Comparison of ENCODE assay signal across 9 cellular contexts in the genomic region with DNA sequence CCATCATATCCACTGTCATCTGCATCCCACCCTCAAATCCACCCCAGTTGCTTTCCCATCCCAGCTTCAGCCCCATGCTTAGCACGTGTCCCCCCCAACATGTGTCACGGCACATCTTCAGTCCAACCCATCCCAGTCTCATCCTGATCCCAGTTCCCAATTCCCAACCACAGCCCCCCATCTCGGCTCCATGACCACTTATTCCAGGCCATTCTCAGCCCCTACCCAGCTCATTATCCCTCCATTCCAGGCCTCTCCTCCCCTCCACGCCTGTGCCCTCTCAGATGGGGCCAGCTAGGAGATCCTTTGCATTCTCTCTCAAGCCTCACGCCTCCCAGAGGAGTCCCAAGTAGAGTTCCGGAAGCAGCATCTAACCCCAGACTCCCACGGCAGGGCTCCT. TPM values are rescaled to one million over a fixed set of nuclear protein-coding genes. Genes with fewer than 3 reads are reported as not detected.
DNase-seq lines count a peak whose midpoint lies in the region; TF ChIP-seq lines count a peak whose summit lies in the region.
"Had no signal": no experiment of that assay in that cellular context is flagged by ENCODE, and none has a peak within 500 bp of the region (broad histone marks: within the 10 kb centered on the region; RNA-seq: fewer than 3 reads in every experiment).

No MANE protein-coding gene starts in this region.

- peak overlapping the region; percentile 5 for H4K12ac ChIP-seq in trophoblast cell (ENCODE audit: low read depth, low read length)

- H3K36me3 Mint-ChIP-seq in Calu3 (ENCODE audit: insufficient read depth, unreplicated experiment), result peaks cover 85% of the 10 kb centered on the region
- H3K36me3 Mint-ChIP-seq in endodermal cell (ENCODE audit: low read depth), result peaks cover 26% of the 10 kb centered on the region

- H3K27me3 Mint-ChIP-seq in Calu3 (ENCODE audit: unreplicated experiment) (no peaks in the 10 kb centered on the region), endodermal cell (ENCODE audit: insufficient read depth) (no peaks in the 10 kb centered on the region)

- H3K27me3 ChIP-seq in endodermal cell (ENCODE audit: control insufficient read depth, insufficient read depth, low read length, poor library complexity, severe bottlenecking), result no peaks in the 10 kb centered on the region
- H3K27me3 ChIP-seq in trophoblast cell (ENCODE audit: insufficient read depth, low read length), result no peaks in the 10 kb centered on the region

- 68 to 72% methylated on average over 4 to 7 of the region's 7 CpGs for WGBS in endodermal cell (ENCODE audit: insufficient coverage in 1 of 2, insufficient read length in 1 of 2), 2 experiments
- WGBS in trophoblast cell (ENCODE audit: extremely low coverage, insufficient coverage, insufficient read length), result no CpG with 5 or more reads among the region's 7 CpGs

- peak overlapping the region; percentile 25 for H3K27ac Mint-ChIP-seq in Calu3 (ENCODE audit: unreplicated experiment)
- H3K27ac Mint-ChIP-seq in endodermal cell, result peak overlapping the region; percentile 54

- peak overlapping the region; percentile 31 for H2AK5ac ChIP-seq in trophoblast cell (ENCODE audit: low read length)

- no peak overlapping the region for H3K23ac ChIP-seq in trophoblast cell (ENCODE audit: low read length)

- H2AFZ ChIP-seq in trophoblast cell (ENCODE audit: insufficient read depth, low read length, poor library complexity) (no peak overlapping the region), OCI-LY7 (ENCODE audit: low read length) (no peak overlapping the region)
- H2AFZ ChIP-seq: PC-9 had no signal

- TF ChIP-seq CTCF in Calu3 (IDR thresholded peaks at IDR 0.05; ENCODE audit: unreplicated experiment), result no peak
- TF ChIP-seq CTCF in endodermal cell (conservative IDR thresholded peaks at IDR 0.05), result no peak
- TF ChIP-seq CTCF in OCI-LY7 (conservative IDR thresholded peaks at IDR 0.05; ENCODE audit: low read length), result no peak

- H2BK120ac ChIP-seq in trophoblast cell (ENCODE audit: insufficient read depth, low read length, poor library complexity), result no peak overlapping the region

- H3K36me3 ChIP-seq in endodermal cell (ENCODE audit: control insufficient read depth, insufficient read depth, low read length) (peaks cover 32% of the 10 kb centered on the region), trophoblast cell (ENCODE audit: control insufficient read depth in 1 of 2, insufficient read depth in 2 of 2, low read length in 2 of 2) (peaks cover 25 to 30% of the 10 kb centered on the region in 2 experiments), OCI-LY7 (ENCODE audit: insufficient read depth, low read length) (no peaks in the 10 kb centered on the region)

- H3K18ac ChIP-seq in trophoblast cell (ENCODE audit: low read length), result no peak overlapping the region

- H4K8ac ChIP-seq in trophoblast cell (ENCODE audit: low read depth, low read length), result peak overlapping the region; percentile 45

- H3K4me3 Mint-ChIP-seq in Calu3 (ENCODE audit: low read depth, unreplicated experiment) (peak overlapping the region; percentile 76), endodermal cell (peak overlapping the region; percentile 74)

- POLR2A ChIA-PET in OCI-LY7 (lab: Charles Lee), result no interaction called here

- peak overlapping the region; percentile 16 for H4K91ac ChIP-seq in trophoblast cell (ENCODE audit: low read depth, low read length)

- no peaks in the 10 kb centered on the region for H4K20me1 ChIP-seq in OCI-LY7 (ENCODE audit: insufficient read depth, low read length)

- H3K4me1 Mint-ChIP-seq in Calu3 (ENCODE audit: low read depth, unreplicated experiment), result peaks cover 40% of the 10 kb centered on the region
- peaks cover 29% of the 10 kb centered on the region for H3K4me1 Mint-ChIP-seq in endodermal cell

- H3K79me2 ChIP-seq in trophoblast cell (ENCODE audit: control insufficient read depth, insufficient read depth, low read length, poor library complexity), result peaks cover 27% of the 10 kb centered on the region
- no peaks in the 10 kb centered on the region for H3K79me2 ChIP-seq in OCI-LY7 (ENCODE audit: insufficient read depth, low read depth, low read length)

- no peak overlapping the region for H3K14ac ChIP-seq in trophoblast cell (ENCODE audit: low read length)

- peak overlapping the region; percentile 37 for H2BK12ac ChIP-seq in trophoblast cell (ENCODE audit: low read length)

- H3K79me1 ChIP-seq in trophoblast cell (ENCODE audit: low read length), result peaks cover 13% of the 10 kb centered on the region

- H2BK5ac ChIP-seq in trophoblast cell (ENCODE audit: low read depth, low read length, poor library complexity), result no peak overlapping the region

- peak overlapping the region; percentile 8 for H3K9ac ChIP-seq in endodermal cell (ENCODE audit: extremely low read depth, low read length, poor library complexity, severe bottlenecking)
- H3K9ac ChIP-seq in trophoblast cell (ENCODE audit: low read length), result no peak overlapping the region

- in situ Hi-C loops in ACHN (cut with HindIII; ENCODE audit: low pct_ligation_motif_present, low pct_unique_long_range_greater_than_20kb, low sequenced_read_pairs), result no loop called here

- DNase-seq in Calu3 (no peak), M059J (ENCODE audit: low read depth) (peak; percentile 17), endodermal cell (peak; percentile 73), trophoblast cell (no peak), ACHN (no peak), NCI-H2029 treated with DMSO at 0.1 percent for 48 hours (lab: John Stamatoyannopoulos, UW) (no peak), OCI-LY7 (ENCODE audit: low spot score) (no peak), NCI-H1694 (lab: John Stamatoyannopoulos, UW) (no peak)

- BruUV-seq in Calu3 (replicated peaks; lab: Mats Ljungman, UMichigan) (no TSS peak), OCI-LY7 (replicated peaks; lab: Mats Ljungman, UMichigan) (no TSS peak)

- H3K4me1 ChIP-seq in endodermal cell (ENCODE audit: control insufficient read depth, insufficient read depth, low read length) (peaks cover 31% of the 10 kb centered on the region), trophoblast cell (ENCODE audit: control insufficient read depth in 1 of 2, insufficient read depth in 2 of 2, low read length in 2 of 2) (peaks cover 31 to 33% of the 10 kb centered on the region in 2 experiments), OCI-LY7 (ENCODE audit: insufficient read depth, low read length, poor library complexity, severe bottlenecking) (peaks cover 10% of the 10 kb centered on the region)

- CTCF ChIA-PET in Calu3 (lab: Charles Lee) (interaction anchor here (0.5 kb wide), 1 partner anchor 14 kb away, joined by 4 read pairs; no protein-coding TSS in a partner anchor), OCI-LY7 (lab: Charles Lee; ENCODE audit: unreplicated experiment) (no interaction called here)

- H3K4ac ChIP-seq in trophoblast cell (ENCODE audit: low read depth, low read length), result no peak overlapping the region

- peak overlapping the region; percentile 69 for H3K4me3 ChIP-seq in endodermal cell (ENCODE audit: low read length)
- peak overlapping the region; percentile 13 for H3K4me3 ChIP-seq in trophoblast cell (ENCODE audit: low read depth, low read length)
- H3K4me3 ChIP-seq in OCI-LY7 (ENCODE audit: low read depth, low read length, poor library complexity, severe bottlenecking), result no peak overlapping the region

- H3K27ac ChIP-seq in endodermal cell (ENCODE audit: low read depth, low read length), result peak overlapping the region; percentile 1
- H3K27ac ChIP-seq in trophoblast cell (ENCODE audit: low read depth, low read length), result no peak overlapping the region
- no peak overlapping the region for H3K27ac ChIP-seq in OCI-LY7 (ENCODE audit: low read depth, low read length, poor library complexity, severe bottlenecking)
- H3K27ac ChIP-seq: PC-9 had no signal

- no peaks in the 10 kb centered on the region for H3K9me2 ChIP-seq in OCI-LY7 (ENCODE audit: insufficient read depth, low read length)

- H3K9me3 Mint-ChIP-seq in Calu3 (ENCODE audit: low read depth, unreplicated experiment) (no peaks in the 10 kb centered on the region), endodermal cell (no peaks in the 10 kb centered on the region)

- intact Hi-C loops in Calu3 (cut with micrococcal nuclease; ENCODE audit: unreplicated experiment) (no loop called here), OCI-LY7 (cut with micrococcal nuclease; ENCODE audit: unreplicated experiment) (no loop called here)

- H3K4me2 ChIP-seq in trophoblast cell (ENCODE audit: low read length) (peak overlapping the region; percentile 51), OCI-LY7 (ENCODE audit: low read length) (no peak overlapping the region; the same call in 1 of the 2 replicates)

- H3K9me3 ChIP-seq in endodermal cell (ENCODE audit: control insufficient read depth, low read length) (no peaks in the 10 kb centered on the region), trophoblast cell (ENCODE audit: insufficient read depth, low read depth, low read length) (peaks cover 2% of the 10 kb centered on the region), OCI-LY7 (ENCODE audit: low read length) (no peaks in the 10 kb centered on the region)

RNA-seq across cellular contexts. Expression of gene DBN1, which starts 0.7 kb away (rescaled TPM):
- 207 and 218 TPM in 2 replicates for total RNA-seq in Calu3 (2022)
- total RNA-seq in M059J (2014; rRNA removed; shearing (Covaris generic)), result 73.0 and 121 TPM in 2 replicates
- total RNA-seq in endodermal cell, result 100 to 1,000 TPM; 322 to 383 TPM
- 285 TPM for polyA plus RNA-seq in endodermal cell (2013, experiment 1 of 2)
- polyA plus RNA-seq in endodermal cell (2013, experiment 2 of 2), result 272 TPM
- polyA plus RNA-seq in trophoblast cell (2013), result 206 and 211 TPM in 2 replicates
- 11.7 and 17.4 TPM in 2 replicates for total RNA-seq in OCI-LY7 (2014; rRNA removed; shearing (Covaris generic))
- total RNA-seq in OCI-LY7 (2022), result 21.3 and 22.0 TPM in 2 replicates

RNA-seq across cellular contexts. Expression of gene PDLIM7, which starts 23.3 kb away (rescaled TPM):
- 400 and 420 TPM in 2 replicates for total RNA-seq in Calu3 (2022)
- 172 and 230 TPM in 2 replicates for total RNA-seq in M059J (2014; rRNA removed; shearing (Covaris generic))
- total RNA-seq in endodermal cell, result 100 to 1,000 TPM; 196 to 241 TPM
- 307 TPM for polyA plus RNA-seq in endodermal cell (2013, experiment 1 of 2)
- polyA plus RNA-seq in endodermal cell (2013, experiment 2 of 2), result 281 TPM
- 220 and 227 TPM in 2 replicates for polyA plus RNA-seq in trophoblast cell (2013)
- 38.8 and 41.4 TPM in 2 replicates for total RNA-seq in OCI-LY7 (2014; rRNA removed; shearing (Covaris generic))
- 58.0 and 78.9 TPM in 2 replicates for total RNA-seq in OCI-LY7 (2022)

RNA-seq across cellular contexts. Expression of gene PRR7, which starts 27.5 kb away (rescaled TPM):
- total RNA-seq in Calu3 (2022) (25.2 and 27.6 TPM in 2 replicates), endodermal cell (1 to 10 TPM; 4.7 to 8.0 TPM), OCI-LY7 (2022) (12.5 and 12.8 TPM in 2 replicates)
- total RNA-seq in M059J (2014; rRNA removed; shearing (Covaris generic)), result 24.8 and 44.4 TPM in 2 replicates
- 8.2 TPM for polyA plus RNA-seq in endodermal cell (2013, experiment 1 of 2)
- 8.7 TPM for polyA plus RNA-seq in endodermal cell (2013, experiment 2 of 2)
- 1.7 and 1.9 TPM in 2 replicates for polyA plus RNA-seq in trophoblast cell (2013)
- 7.0 and 13.6 TPM in 2 replicates for total RNA-seq in OCI-LY7 (2014; rRNA removed; shearing (Covaris generic))

RNA-seq across cellular contexts. Expression of gene DOK3, which starts 35.5 kb away (rescaled TPM):
- total RNA-seq in Calu3 (2022) (14.5 and 15.7 TPM in 2 replicates), endodermal cell (1 to 10 TPM; 2.1 to 7.7 TPM), OCI-LY7 (2022) (260 and 268 TPM in 2 replicates)
- total RNA-seq in M059J (2014; rRNA removed; shearing (Covaris generic)), result 2.2 and 6.7 TPM in 2 replicates
- 2.2 TPM for polyA plus RNA-seq in endodermal cell (2013, experiment 1 of 2)
- polyA plus RNA-seq in endodermal cell (2013, experiment 2 of 2), result 3.3 TPM
- 2.4 and 2.5 TPM in 2 replicates for polyA plus RNA-seq in trophoblast cell (2013)
- 186 and 197 TPM in 2 replicates for total RNA-seq in OCI-LY7 (2014; rRNA removed; shearing (Covaris generic))

RNA-seq across cellular contexts. Expression of gene DDX41, which starts 42.7 kb away (rescaled TPM):
- 101 and 132 TPM in 2 replicates for total RNA-seq in Calu3 (2022)
- total RNA-seq in M059J (2014; rRNA removed; shearing (Covaris generic)), result 66.0 and 103 TPM in 2 replicates
- 100 to 1,000 TPM; 115 TPM for total RNA-seq in endodermal cell
- 82.8 TPM for polyA plus RNA-seq in endodermal cell (2013, experiment 1 of 2)
- 76.3 TPM for polyA plus RNA-seq in endodermal cell (2013, experiment 2 of 2)
- 56.2 and 62.3 TPM in 2 replicates for polyA plus RNA-seq in trophoblast cell (2013)
- total RNA-seq in OCI-LY7 (2014; rRNA removed; shearing (Covaris generic)), result 216 and 224 TPM in 2 replicates
- 145 and 169 TPM in 2 replicates for total RNA-seq in OCI-LY7 (2022)

Comparison
In these comparisons a context has a peak if more than half of its experiments do, and no peak if none do; other contexts are left out.
1. DNase-seq: peak in M059J (single experiment) and endodermal cell (single experiment); none in Calu3 (single experiment), trophoblast cell (0 of 2), ACHN (single experiment), NCI-H2029 treated with DMSO at 0.1 percent for 48 hours (single experiment), OCI-LY7 (single experiment) and NCI-H1694 (single experiment).